Comparison of ENCODE assay signal across 20 cellular contexts in the genomic region with DNA sequence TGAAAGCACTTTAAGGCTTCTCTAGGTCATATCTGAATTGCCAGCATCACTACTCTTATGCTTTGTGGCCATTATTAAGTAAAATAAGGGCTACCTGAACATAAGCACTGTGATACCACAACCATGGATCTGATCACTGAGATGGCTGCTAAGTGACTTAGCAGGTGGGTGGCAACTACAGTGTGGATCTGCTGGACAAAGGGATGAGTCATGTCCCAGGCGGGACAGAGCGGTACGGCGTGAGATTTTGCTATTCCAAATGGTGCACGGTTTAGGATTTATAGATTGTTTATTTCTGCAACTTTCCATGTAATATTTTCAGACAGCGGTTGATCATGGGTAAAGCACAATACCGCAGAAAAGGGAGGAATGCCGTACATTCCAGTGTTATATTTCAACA. TPM values are rescaled to one million over a fixed set of nuclear protein-coding genes. Genes with fewer than 3 reads are reported as not detected.
DNase-seq lines count a peak whose midpoint lies in the region; ATAC-seq and TF ChIP-seq lines count a peak whose summit lies in the region.
"Had no signal": no experiment of that assay in that cellular context is flagged by ENCODE, and none has a peak within 500 bp of the region (broad histone marks: within the 10 kb centered on the region; RNA-seq: fewer than 3 reads in every experiment).

No MANE protein-coding gene starts in this region.

- H3K4me1 Mint-ChIP-seq in chondrocyte (ENCODE audit: low read depth), result peaks cover 24% of the 10 kb centered on the region
- peaks cover 60% of the 10 kb centered on the region for H3K4me1 Mint-ChIP-seq in stimulated activated naive CD8-positive, alpha-beta T cell treated with anti-CD3 and anti-CD28 coated beads, Interleukin-15, amount 100 ng/mL, for 72 hours

- H3K18ac ChIP-seq in mesenchymal stem cell (ENCODE audit: low read depth in 1 of 2, low read length in 2 of 2), result no peak overlapping the region

- H3K4me3 Mint-ChIP-seq in chondrocyte (ENCODE audit: unreplicated experiment), result no peak overlapping the region
- no peak overlapping the region for H3K4me3 Mint-ChIP-seq in stimulated activated naive CD8-positive, alpha-beta T cell treated with anti-CD3 and anti-CD28 coated beads, Interleukin-15, amount 100 ng/mL, for 72 hours
- H3K4me3 Mint-ChIP-seq: activated CD4-positive, alpha-beta T cell treated with anti-CD3 and anti-CD28 coated beads for 36 hours had no signal

- H3K4me2 ChIP-seq in mesenchymal stem cell (ENCODE audit: low read length, poor library complexity, severe bottlenecking), result no peak overlapping the region

- H4K91ac ChIP-seq in mesenchymal stem cell (ENCODE audit: low read length), result no peak overlapping the region

- peaks cover 25% of the 10 kb centered on the region for H3K79me1 ChIP-seq in mesenchymal stem cell (replicated peaks; ENCODE audit: low read length, poor library complexity, severe bottlenecking)

- H2BK15ac ChIP-seq in mesenchymal stem cell (ENCODE audit: low read depth, poor library complexity, severe bottlenecking), result no peak overlapping the region

- CTCF ChIA-PET in HEK293 (lab: Yijun Ruan, JAX), result interaction anchor here (0.6 to 0.9 kb wide), 3 partner anchors 63 to 640 kb away, joined by 3 to 11 read pairs (median 5); no protein-coding TSS in a partner anchor

- no peak overlapping the region for H4K8ac ChIP-seq in mesenchymal stem cell (ENCODE audit: low read length)

- no peak for TF ChIP-seq POLR2A in spleen (IDR thresholded peaks at IDR 0.05)

- POLR2A ChIA-PET in HEK293 (lab: Yijun Ruan, JAX), result no interaction called here

- no peak overlapping the region for H3K14ac ChIP-seq in mesenchymal stem cell (ENCODE audit: low read length in 2 of 2)

- H2AK5ac ChIP-seq in mesenchymal stem cell (ENCODE audit: low read length, severe bottlenecking), result no peak overlapping the region

- H3K27me3 ChIP-seq in mesenchymal stem cell (ENCODE audit: control insufficient read depth in 1 of 2, insufficient read depth in 1 of 2, low read length in 2 of 2) (no peaks in the 10 kb centered on the region), spleen (replicated peaks in 1 of 7) (no peaks in the 10 kb centered on the region)
- H3K27me3 ChIP-seq: BE2C, right atrium auricular region had no signal

- no peak overlapping the region for H2BK120ac ChIP-seq in mesenchymal stem cell (ENCODE audit: low read depth, low read length)

- no peaks in the 10 kb centered on the region for H3K9me3 Mint-ChIP-seq in chondrocyte (ENCODE audit: low read depth)
- no peaks in the 10 kb centered on the region for H3K9me3 Mint-ChIP-seq in stimulated activated naive CD8-positive, alpha-beta T cell treated with anti-CD3 and anti-CD28 coated beads, Interleukin-15, amount 100 ng/mL, for 72 hours

- no peak overlapping the region for H3K23ac ChIP-seq in mesenchymal stem cell (ENCODE audit: low read length in 2 of 2)

- H2AFZ ChIP-seq in mesenchymal stem cell (ENCODE audit: low read depth, low read length), result no peak overlapping the region

- H3K4me1 ChIP-seq in HEK293 (ENCODE audit: control insufficient read depth, insufficient read depth, low read length), result no peaks in the 10 kb centered on the region
- H3K4me1 ChIP-seq in mesenchymal stem cell (ENCODE audit: control insufficient read depth, insufficient read depth, low read depth, low read length), result peaks cover 13% of the 10 kb centered on the region
- peaks cover 0 to 63% (median 11%) of the 10 kb centered on the region in 6 donors for H3K4me1 ChIP-seq in spleen
- H3K4me1 ChIP-seq: BE2C had no signal

- peaks cover 0 to 3% of the 10 kb centered on the region in 2 experiments; a peak in 2 of 3 replicates for H3K36me3 ChIP-seq in HEK293 (ENCODE audit: control insufficient read depth in 2 of 2, insufficient read depth in 1 of 2, low read length in 2 of 2)
- H3K36me3 ChIP-seq in mesenchymal stem cell (ENCODE audit: control insufficient read depth in 1 of 2, insufficient read depth in 2 of 2, low read depth in 1 of 2, low read length in 2 of 2), result peaks cover 3 to 9% of the 10 kb centered on the region in 2 experiments
- H3K36me3 ChIP-seq in spleen, result peaks cover 0 to 34% (median 4%) of the 10 kb centered on the region in 6 donors
- H3K36me3 ChIP-seq: BE2C, right atrium auricular region, thoracic aorta had no signal

- H3K27ac Mint-ChIP-seq in chondrocyte (ENCODE audit: unreplicated experiment), result no peak overlapping the region
- peak overlapping the region in 1 of 2 donors; percentile 34 for H3K27ac Mint-ChIP-seq in stimulated activated naive CD8-positive, alpha-beta T cell treated with anti-CD3 and anti-CD28 coated beads, Interleukin-15, amount 100 ng/mL, for 72 hours
- H3K27ac Mint-ChIP-seq: activated CD4-positive, alpha-beta T cell treated with anti-CD3 and anti-CD28 coated beads for 36 hours had no signal

- H3K9ac ChIP-seq in mesenchymal stem cell (ENCODE audit: low read length), result no peak overlapping the region

- no peak for ATAC-seq in stimulated activated naive CD8-positive, alpha-beta T cell treated with anti-CD3 and anti-CD28 coated beads, Interleukin-15, amount 100 ng/mL, for 72 hours
- ATAC-seq: activated CD4-positive, alpha-beta T cell treated with anti-CD3 and anti-CD28 coated beads for 36 hours; GM12878; PC-3 had no signal

- H2BK5ac ChIP-seq in mesenchymal stem cell (ENCODE audit: low read depth, low read length, poor library complexity, severe bottlenecking), result no peak overlapping the region

- H3K4ac ChIP-seq in mesenchymal stem cell (ENCODE audit: low read depth in 1 of 2, low read length in 2 of 2), result no peak overlapping the region

- WGBS in mesenchymal stem cell, result 74% methylated on average over 8 of the region's 8 CpGs
- WGBS in spleen, 5 donors, result 92 to 96% (median 93%) methylated on average over 8 of the region's 8 CpGs

- no peak overlapping the region for H3K27ac ChIP-seq in HEK293 (ENCODE audit: extremely low read depth, low read depth, low read length)
- H3K27ac ChIP-seq in mesenchymal stem cell (ENCODE audit: low read length, poor library complexity, severe bottlenecking), result peak overlapping the region; percentile 10
- no peak overlapping the region for H3K27ac ChIP-seq in spleen
- H3K27ac ChIP-seq: right atrium auricular region, thoracic aorta had no signal

- H2BK12ac ChIP-seq in mesenchymal stem cell (ENCODE audit: low read length in 2 of 2), result no peak overlapping the region

- H3K36me3 Mint-ChIP-seq in chondrocyte (ENCODE audit: low read depth), result peaks cover 2% of the 10 kb centered on the region

- TF ChIP-seq CTCF in HEK293 (tag by site-specific recombination; IDR thresholded peaks at IDR 0.05), result no peak
- no peak for TF ChIP-seq CTCF in chondrocyte (IDR thresholded peaks at IDR 0.05)
- no peak for TF ChIP-seq CTCF in spleen (IDR thresholded peaks at IDR 0.05 in 8 of 11, conservative IDR thresholded peaks at IDR 0.05 in 3 of 11)

- H3K4me3 ChIP-seq in HEK293 (ENCODE audit: low read depth, low read length) (no peak overlapping the region), mesenchymal stem cell (ENCODE audit: insufficient read depth in 1 of 2, low read depth in 1 of 2, low read length in 2 of 2) (no peak overlapping the region), spleen (no peak overlapping the region)
- H3K4me3 ChIP-seq: GM12878, right atrium auricular region, thoracic aorta had no signal

- no peaks in the 10 kb centered on the region for H3K27me3 Mint-ChIP-seq in chondrocyte (ENCODE audit: low read depth)
- H3K27me3 Mint-ChIP-seq in stimulated activated naive CD8-positive, alpha-beta T cell treated with anti-CD3 and anti-CD28 coated beads, Interleukin-15, amount 100 ng/mL, for 72 hours, result no peaks in the 10 kb centered on the region
- H3K27me3 Mint-ChIP-seq: activated CD4-positive, alpha-beta T cell treated with anti-CD3 and anti-CD28 coated beads for 36 hours had no signal

- intact Hi-C loops in spleen (cut with DNase I; ENCODE audit: low total_unique reads), result no loop called here

- DNase-seq in chondrocyte (ENCODE audit: low spot score), result peak; percentile 22
- DNase-seq in mesenchymal stem cell, result no peak
- peak; percentile 3 for DNase-seq in spleen
- no peak for DNase-seq in NCI-H146 (lab: John Stamatoyannopoulos, UW)
- DNase-seq in stimulated activated naive CD8-positive, alpha-beta T cell treated with anti-CD3 and anti-CD28 coated beads, Interleukin-15, amount 100 ng/mL, for 72 hours, result no peak
- no peak for DNase-seq in GF-D8 (lab: John Stamatoyannopoulos, UW)
- DNase-seq: activated CD4-positive, alpha-beta T cell treated with anti-CD3 and anti-CD28 coated beads for 36 hours; activated naive CD4-positive, alpha-beta T cell; BE2C; KG1; NCI-H1092 treated with DMSO at 0.1 percent for 48 hours; PC-3; stimulated activated CD4-positive, alpha-beta T cell treated with anti-CD3 and anti-CD28 coated beads, Interleukin-1b, Interleukin-23, amount 100 ng/mL, for 48 hours had no signal

- H3K9me3 ChIP-seq in HEK293 (ENCODE audit: control insufficient read depth, insufficient read depth, low read depth, low read length) (no peaks in the 10 kb centered on the region), mesenchymal stem cell (ENCODE audit: control insufficient read depth, low read length) (no peaks in the 10 kb centered on the region), spleen (no peaks in the 10 kb centered on the region)
- H3K9me3 ChIP-seq: BE2C, right atrium auricular region, thoracic aorta had no signal

TF ChIP-seq in HEK293, 187 proteins besides CTCF, POLR2A, EP300 and RAD21 (continues in another document):
- TF ChIP-seq ZNF433 (tag by site-specific recombination; IDR thresholded peaks at IDR 0.05; ENCODE audit: low read depth) (no peak), ZFP37 (tag by site-specific recombination; IDR thresholded peaks at IDR 0.05) (no peak)

RNA-seq across cellular contexts. Expression of a gene that starts 39.4 kb away (rescaled TPM):
- total RNA-seq in chondrocyte (58.8 to 62.8 TPM (median 61.7 TPM) in 3 replicates), spleen (10 to 100 TPM; 56.1 to 97.1 (median 79.7) TPM)
- 61.2 TPM for polyA plus RNA-seq in mesenchymal stem cell (2013, experiment 1 of 2)
- polyA plus RNA-seq in mesenchymal stem cell (2013, experiment 2 of 2), result 58.9 TPM
- polyA plus RNA-seq in spleen, result 10 to 100 TPM in 2 of 3 donors, 1 to 10 TPM in 1; 7.8 to 28.3 (median 11.5) TPM

RNA-seq across cellular contexts. Expression of a gene that starts 56.0 kb away (rescaled TPM):
- not detected in 3 replicates for total RNA-seq in chondrocyte
- polyA plus RNA-seq in mesenchymal stem cell (2013, experiment 1 of 2), result not detected
- polyA plus RNA-seq in mesenchymal stem cell (2013, experiment 2 of 2), result not detected
- not detected for total RNA-seq in spleen
- not detected for polyA plus RNA-seq in spleen
- total RNA-seq: G401, GM12878, PC-3, right atrium auricular region, SK-MEL-5, thoracic aorta had no signal
- polyA plus RNA-seq: esophagus, GM12878 had no signal

Comparison
In these comparisons a context has a peak if more than half of its experiments do, and no peak if none do; other contexts are left out.
1. DNase-seq: peak in chondrocyte (single experiment) and spleen (single experiment); none in mesenchymal stem cell (single experiment), NCI-H146 (single experiment), stimulated activated naive CD8-positive, alpha-beta T cell treated with anti-CD3 and anti-CD28 coated beads, Interleukin-15, amount 100 ng/mL, for 72 hours (0 of 2) and GF-D8 (single experiment).